11 cellular contexts compared by ENCODE assay signal in the genomic region with DNA sequence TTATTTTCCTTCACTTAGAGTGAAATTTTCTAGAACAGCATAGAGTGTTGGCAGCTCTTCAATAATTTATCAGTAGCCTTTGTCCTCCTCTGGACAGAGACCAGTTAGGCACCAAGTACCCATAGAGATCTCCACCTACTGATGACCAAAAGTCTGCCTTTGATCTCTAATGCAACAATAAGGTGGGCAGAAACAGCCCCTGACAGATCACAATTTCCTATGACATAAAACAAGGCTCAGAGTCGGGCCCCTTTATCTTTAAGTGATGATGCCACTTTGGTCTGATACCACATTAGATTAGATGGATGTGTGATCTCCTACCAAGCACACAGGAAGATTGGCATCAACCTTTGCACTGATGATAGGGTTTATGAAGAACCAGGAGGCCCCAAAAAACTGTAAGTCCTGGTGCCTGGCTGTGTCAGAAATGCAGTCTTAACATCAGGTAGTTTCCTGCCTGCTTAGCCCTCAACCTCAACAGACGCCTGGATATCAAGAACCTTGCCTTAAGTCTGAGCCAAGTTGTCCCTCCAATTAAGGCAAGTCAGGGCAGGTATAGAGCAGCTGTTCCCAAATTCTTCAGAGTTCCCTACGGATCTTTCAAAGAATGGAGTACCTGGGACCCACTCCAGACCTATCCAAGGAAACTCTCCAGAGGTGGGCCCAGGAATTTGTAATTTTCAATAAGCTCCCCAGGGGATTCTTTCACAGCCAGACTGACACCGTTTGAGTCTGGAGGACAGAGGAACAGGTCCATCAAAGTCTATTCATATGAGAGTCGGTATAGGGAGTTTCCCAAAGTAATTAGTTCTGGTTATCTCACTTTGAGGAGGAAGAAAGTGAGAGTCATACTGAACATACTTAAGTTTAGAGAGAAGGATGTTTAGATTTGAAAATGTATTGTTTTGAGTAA. TPM values are rescaled to one million over a fixed set of nuclear protein-coding genes. Genes with fewer than 3 reads are reported as not detected.
DNase-seq lines count a peak whose midpoint lies in the region; ATAC-seq and TF ChIP-seq lines count a peak whose summit lies in the region.
"Had no signal": no experiment of that assay in that cellular context is flagged by ENCODE, and none has a peak within 500 bp of the region (broad histone marks: within the 10 kb centered on the region; RNA-seq: fewer than 3 reads in every experiment).

No MANE protein-coding gene starts in this region.

- no peaks in the 10 kb centered on the region for H3K27me3 Mint-ChIP-seq in activated CD4-positive, alpha-beta T cell treated with anti-CD3 and anti-CD28 coated beads, Interleukin-2, amount 10 ng/mL, durations not matched to agents 7 days and 5 days
- H3K27me3 Mint-ChIP-seq in dendritic cell treated with granulocyte-macrophage colony-stimulating factor and Interleukin-4, amounts not matched to agents 40 ng/mL and 50 ng/mL, for 4 days: no peaks in the 10 kb centered on the region

- 79 to 84% methylated on average over 5 of the region's 5 CpGs for WGBS in thyroid gland, 2 donors

- no peak overlapping the region for H3K27ac ChIP-seq in thyroid gland
- H3K27ac ChIP-seq: BLaER1 treated with 17β-estradiol and CSF1 and Interleukin-3, amounts not matched to agents 10 nM and 100 nM; epithelial cell of prostate had no signal

- H3K36me3 ChIP-seq in thyroid gland: no peaks in the 10 kb centered on the region
- H3K36me3 ChIP-seq: BLaER1 treated with 17β-estradiol and CSF1 and Interleukin-3, amounts not matched to agents 10 nM and 100 nM had no signal

- H3K9me3 Mint-ChIP-seq in activated CD4-positive, alpha-beta T cell treated with anti-CD3 and anti-CD28 coated beads, Interleukin-2, amount 10 ng/mL, durations not matched to agents 7 days and 5 days: no peaks in the 10 kb centered on the region
- H3K9me3 Mint-ChIP-seq in dendritic cell treated with granulocyte-macrophage colony-stimulating factor and Interleukin-4, amounts not matched to agents 40 ng/mL and 50 ng/mL, for 4 days: no peaks in the 10 kb centered on the region

- no peaks in the 10 kb centered on the region for H3K27me3 ChIP-seq in thyroid gland
- H3K27me3 ChIP-seq: BLaER1 treated with 17β-estradiol and CSF1 and Interleukin-3, amounts not matched to agents 10 nM and 100 nM had no signal

- H3K4me1 Mint-ChIP-seq in activated CD4-positive, alpha-beta T cell treated with anti-CD3 and anti-CD28 coated beads, Interleukin-2, amount 10 ng/mL, durations not matched to agents 7 days and 5 days: peaks cover 88% of the 10 kb centered on the region
- peaks cover 59% of the 10 kb centered on the region for H3K4me1 Mint-ChIP-seq in dendritic cell treated with granulocyte-macrophage colony-stimulating factor and Interleukin-4, amounts not matched to agents 40 ng/mL and 50 ng/mL, for 4 days (ENCODE audit: low read depth)

- H3K9me3 ChIP-seq in thyroid gland: no peaks in the 10 kb centered on the region
- H3K9me3 ChIP-seq: BLaER1 treated with 17β-estradiol and CSF1 and Interleukin-3, amounts not matched to agents 10 nM and 100 nM had no signal

- H3K4me3 ChIP-seq in thyroid gland (replicated peaks in 1 of 3): no peak overlapping the region
- H3K4me3 ChIP-seq: BLaER1 treated with 17β-estradiol and CSF1 and Interleukin-3, amounts not matched to agents 10 nM and 100 nM had no signal

- DNase-seq in stimulated activated CD4-positive, alpha-beta T cell treated with anti-CD3 and anti-CD28 coated beads, Interleukin-4, amount 100 ng/mL, for 24 hours: peak; percentile 36
- no peak for DNase-seq in stimulated activated CD4-positive, alpha-beta T cell treated with anti-CD3 and anti-CD28 coated beads, Interleukin-12 subunit alpha, Interleukin-12 subunit beta, amount 100 ng/mL, for 4 hours
- DNase-seq in activated CD4-positive, alpha-beta T cell treated with anti-CD3 and anti-CD28 coated beads, Interleukin-2, amount 10 ng/mL, durations not matched to agents 7 days and 5 days: peak; percentile 52
- no peak for DNase-seq in ACHN
- DNase-seq in thyroid gland: no peak

- in situ Hi-C loops in ACHN (cut with HindIII; ENCODE audit: low pct_ligation_motif_present, low pct_unique_long_range_greater_than_20kb, low sequenced_read_pairs): no loop called here

- peaks cover 3% of the 10 kb centered on the region for H3K36me3 Mint-ChIP-seq in activated CD4-positive, alpha-beta T cell treated with anti-CD3 and anti-CD28 coated beads, Interleukin-2, amount 10 ng/mL, durations not matched to agents 7 days and 5 days (ENCODE audit: low read depth)
- H3K36me3 Mint-ChIP-seq in dendritic cell treated with granulocyte-macrophage colony-stimulating factor and Interleukin-4, amounts not matched to agents 40 ng/mL and 50 ng/mL, for 4 days (ENCODE audit: low read depth): no peaks in the 10 kb centered on the region

- CTCF ChIA-PET in activated CD4-positive, alpha-beta T cell treated with anti-CD3 and anti-CD28 coated beads, Interleukin-2, amount 10 ng/mL, durations not matched to agents 7 days and 5 days (lab: Charles Lee): interaction anchor here (0.6 to 2.2 kb wide), 12 partner anchors 41 to 239 kb away, joined by 3 to 9 read pairs (median 4); a partner anchor contains a TSS

- ATAC-seq in HG03439 (IDR thresholded peaks at IDR 0.05; ENCODE audit: unreplicated experiment) (no peak), HG03460 (IDR thresholded peaks at IDR 0.05; ENCODE audit: unreplicated experiment) (no peak)

- no peak for TF ChIP-seq POLR2A in thyroid gland (IDR thresholded peaks at IDR 0.05)

- no peak for TF ChIP-seq CTCF in thyroid gland (IDR thresholded peaks at IDR 0.05)

- H3K27ac Mint-ChIP-seq in activated CD4-positive, alpha-beta T cell treated with anti-CD3 and anti-CD28 coated beads, Interleukin-2, amount 10 ng/mL, durations not matched to agents 7 days and 5 days: peak overlapping the region; percentile 80
- H3K27ac Mint-ChIP-seq in dendritic cell treated with granulocyte-macrophage colony-stimulating factor and Interleukin-4, amounts not matched to agents 40 ng/mL and 50 ng/mL, for 4 days: peak overlapping the region; percentile 43

- H3K4me3 Mint-ChIP-seq in activated CD4-positive, alpha-beta T cell treated with anti-CD3 and anti-CD28 coated beads, Interleukin-2, amount 10 ng/mL, durations not matched to agents 7 days and 5 days: no peak overlapping the region
- H3K4me3 Mint-ChIP-seq in dendritic cell treated with granulocyte-macrophage colony-stimulating factor and Interleukin-4, amounts not matched to agents 40 ng/mL and 50 ng/mL, for 4 days: no peak overlapping the region

- intact Hi-C loops in dendritic cell treated with granulocyte-macrophage colony-stimulating factor and Interleukin-4, amounts not matched to agents 40 ng/mL and 50 ng/mL, for 4 days (cut with micrococcal nuclease): loop anchor here (5.0 kb wide), 1 partner anchor 34 kb away; no protein-coding TSS in a partner anchor
- intact Hi-C loops in thyroid gland (cut with DNase I): no loop called here

- H3K4me1 ChIP-seq in thyroid gland: no peaks in the 10 kb centered on the region

- POLR2A ChIA-PET in activated CD4-positive, alpha-beta T cell treated with anti-CD3 and anti-CD28 coated beads, Interleukin-2, amount 10 ng/mL, durations not matched to agents 7 days and 5 days (lab: Charles Lee): interaction anchor here (0.7 to 1.8 kb wide), 2 partner anchors 44 to 838 kb away, joined by 5 to 6 read pairs; no protein-coding TSS in a partner anchor

RNA-seq across cellular contexts. Expression of a gene that starts 30.6 kb away (rescaled TPM):
- not detected for total RNA-seq in activated CD4-positive, alpha-beta T cell treated with anti-CD3 and anti-CD28 coated beads, Interleukin-2, amount 10 ng/mL, durations not matched to agents 7 days and 5 days
- total RNA-seq in thyroid gland: 1 to 10 TPM in 2 of 4 donors, under 1 TPM in 1, not detected in 1; 0.83 to 1.5 (median 1.1) TPM
- total RNA-seq: osteoblast had no signal

RNA-seq across cellular contexts. Expression of a gene that starts 40.5 kb away (rescaled TPM):
- total RNA-seq in activated CD4-positive, alpha-beta T cell treated with anti-CD3 and anti-CD28 coated beads, Interleukin-2, amount 10 ng/mL, durations not matched to agents 7 days and 5 days: under 1 TPM; 0.27 TPM
- total RNA-seq in thyroid gland: not detected
- total RNA-seq: osteoblast had no signal

Comparison
In these comparisons a context has a peak if more than half of its experiments do, and no peak if none do; other contexts are left out.
1. DNase-seq: peak in stimulated activated CD4-positive, alpha-beta T cell treated with anti-CD3 and anti-CD28 coated beads, Interleukin-4, amount 100 ng/mL, for 24 hours (single experiment) and activated CD4-positive, alpha-beta T cell treated with anti-CD3 and anti-CD28 coated beads, Interleukin-2, amount 10 ng/mL, durations not matched to agents 7 days and 5 days (single experiment); none in stimulated activated CD4-positive, alpha-beta T cell treated with anti-CD3 and anti-CD28 coated beads, Interleukin-12 subunit alpha, Interleukin-12 subunit beta, amount 100 ng/mL, for 4 hours (single experiment), ACHN (single experiment) and thyroid gland (0 of 2).